In genomic region chr2:174591740-174592139, GRCh38 we compare ENCODE assay signal across 12 cellular contexts. TPM values are rescaled to one million over a fixed set of nuclear protein-coding genes. Genes with fewer than 3 reads are reported as not detected.
DNase-seq lines count a peak whose midpoint lies in the region; ATAC-seq and TF ChIP-seq lines count a peak whose summit lies in the region.
"Had no signal": no experiment of that assay in that cellular context is flagged by ENCODE, and none has a peak within 500 bp of the region (broad histone marks: within the 10 kb centered on the region; RNA-seq: fewer than 3 reads in every experiment).

No MANE protein-coding gene starts in this region.

- H3K36me3 ChIP-seq in heart right ventricle (peaks cover 0 to 29% (median 0%) of the 10 kb centered on the region in 9 donors), aorta (ENCODE audit: control insufficient read depth in 1 of 2, insufficient read depth in 2 of 2, low read length in 1 of 2) (no peaks in the 10 kb centered on the region), trophoblast cell (ENCODE audit: control insufficient read depth in 1 of 2, insufficient read depth in 2 of 2, low read length in 2 of 2) (peaks cover 4% of the 10 kb centered on the region in 2 experiments)

- no peak overlapping the region for H2AK5ac ChIP-seq in trophoblast cell (ENCODE audit: low read length)

- H3K79me1 ChIP-seq in trophoblast cell (ENCODE audit: low read length): peaks cover 10% of the 10 kb centered on the region

- no peak overlapping the region for H2BK12ac ChIP-seq in trophoblast cell (ENCODE audit: low read length)

- no peak overlapping the region for H3K14ac ChIP-seq in trophoblast cell (ENCODE audit: low read length)

- peak overlapping the region; percentile 93 for H3K27ac Mint-ChIP-seq in T-helper 17 cell
- H3K27ac Mint-ChIP-seq in immature natural killer cell: peak overlapping the region; percentile 91 to 99 (median 98)
- H3K27ac Mint-ChIP-seq: endodermal cell had no signal

- no peak overlapping the region for H2BK120ac ChIP-seq in trophoblast cell (ENCODE audit: insufficient read depth, low read length, poor library complexity)

- H3K4ac ChIP-seq in trophoblast cell (ENCODE audit: low read depth, low read length): no peak overlapping the region

- peaks cover 1% of the 10 kb centered on the region for H3K79me2 ChIP-seq in trophoblast cell (ENCODE audit: control insufficient read depth, insufficient read depth, low read length, poor library complexity)

- H3K9ac ChIP-seq in trophoblast cell (ENCODE audit: low read length): no peak overlapping the region

- H3K9me3 Mint-ChIP-seq in immature natural killer cell: no peaks in the 10 kb centered on the region
- H3K9me3 Mint-ChIP-seq: endodermal cell had no signal

- intact Hi-C loops in right cardiac atrium (cut with DNase I) (no loop called here), heart right ventricle (cut with DNase I) (loop anchor here in 1 of 10 donors (10.0 kb wide), 1 partner anchor 107 kb away; the partner anchor contains the start of gene GPR155), aorta (cut with DNase I) (loop anchor here in 1 of 2 donors (10.0 kb wide), 1 partner anchor 107 kb away; the partner anchor contains the start of gene GPR155)

- H4K12ac ChIP-seq in trophoblast cell (ENCODE audit: low read depth, low read length): no peak overlapping the region

- H3K27me3 Mint-ChIP-seq in T-helper 17 cell: no peaks in the 10 kb centered on the region
- H3K27me3 Mint-ChIP-seq in immature natural killer cell (ENCODE audit: low read depth in 3 of 3): peaks cover 8 to 37% (median 35%) of the 10 kb centered on the region in 3 donors

- WGBS in right cardiac atrium: 80% methylated on average over 5 of the region's 5 CpGs
- 86 to 92% methylated on average over 5 of the region's 5 CpGs for WGBS in heart right ventricle, 2 donors
- 26 to 35% methylated on average over 5 of the region's 5 CpGs for WGBS in aorta, 2 donors
- no CpG with 5 or more reads among the region's 5 CpGs for WGBS in trophoblast cell (ENCODE audit: extremely low coverage, insufficient coverage, insufficient read length)

- H3K23ac ChIP-seq in trophoblast cell (ENCODE audit: low read length): no peak overlapping the region

- H2BK5ac ChIP-seq in trophoblast cell (ENCODE audit: low read depth, low read length, poor library complexity): no peak overlapping the region

- H4K91ac ChIP-seq in trophoblast cell (ENCODE audit: low read depth, low read length): no peak overlapping the region

- H3K4me1 Mint-ChIP-seq in T-helper 17 cell (peaks cover 61% of the 10 kb centered on the region), immature natural killer cell (peaks cover 76 to 87% of the 10 kb centered on the region in 2 donors)

- no peak overlapping the region for H3K4me3 ChIP-seq in right cardiac atrium (ENCODE audit: low read length)
- peak overlapping the region in 1 of 10 donors; percentile 1 for H3K4me3 ChIP-seq in heart right ventricle
- H3K4me3 ChIP-seq in aorta (ENCODE audit: low read length in 2 of 2): no peak overlapping the region
- H3K4me3 ChIP-seq in trophoblast cell (ENCODE audit: low read depth, low read length): no peak overlapping the region

- H3K4me3 Mint-ChIP-seq in T-helper 17 cell (peak overlapping the region; percentile 83), immature natural killer cell (peak overlapping the region; percentile 77 to 90 (median 87))
- H3K4me3 Mint-ChIP-seq: endodermal cell had no signal

- H3K9me3 ChIP-seq in right cardiac atrium (ENCODE audit: control insufficient read depth, low read length) (no peaks in the 10 kb centered on the region), heart right ventricle (no peaks in the 10 kb centered on the region), T-helper 17 cell (ENCODE audit: control insufficient read depth, low read length, poor library complexity, severe bottlenecking) (no peaks in the 10 kb centered on the region), aorta (ENCODE audit: control insufficient read depth, low read length) (no peaks in the 10 kb centered on the region), trophoblast cell (ENCODE audit: insufficient read depth, low read depth, low read length) (no peaks in the 10 kb centered on the region)

- no peak overlapping the region for H4K8ac ChIP-seq in trophoblast cell (ENCODE audit: low read depth, low read length)

- no peak for ATAC-seq in right cardiac atrium
- ATAC-seq in heart right ventricle: no peak
- no peak for ATAC-seq in T-helper 17 cell
- no peak for ATAC-seq in aorta (ENCODE audit: low FRiP score)
- ATAC-seq in HG03025 (IDR thresholded peaks at IDR 0.05; ENCODE audit: low FRiP score, unreplicated experiment): no peak
- ATAC-seq in GM21717 (IDR thresholded peaks at IDR 0.05; ENCODE audit: unreplicated experiment): no peak

- no peak overlapping the region for H2AFZ ChIP-seq in trophoblast cell (ENCODE audit: insufficient read depth, low read length, poor library complexity)

- DNase-seq in right cardiac atrium (no peak), heart right ventricle (no peak), T-helper 17 cell (no peak), immature natural killer cell (peak in 1 of 3 donors; percentile 43), aorta (no peak), trophoblast cell (no peak)
- DNase-seq: activated CD4-positive, alpha-beta T cell treated with anti-CD3 and anti-CD28 coated beads, Interleukin-2, amount 50 U/mL, for 4 hours; endodermal cell; SW 1271 had no signal

- H3K18ac ChIP-seq in trophoblast cell (ENCODE audit: low read length): no peak overlapping the region

- peak overlapping the region; percentile 43 for H3K27ac ChIP-seq in right cardiac atrium (ENCODE audit: low read length)
- peak overlapping the region in 1 of 10 donors; percentile 98 for H3K27ac ChIP-seq in heart right ventricle
- H3K27ac ChIP-seq in aorta (ENCODE audit: low read depth in 1 of 2, low read length in 2 of 2): peak overlapping the region; percentile 49 to 89
- no peak overlapping the region for H3K27ac ChIP-seq in trophoblast cell (ENCODE audit: low read depth, low read length)

- no peak for TF ChIP-seq CTCF in heart right ventricle (IDR thresholded peaks at IDR 0.05)

- H3K4me1 ChIP-seq in right cardiac atrium (ENCODE audit: control insufficient read depth, insufficient read depth, low read length) (peaks cover 7% of the 10 kb centered on the region), heart right ventricle (peaks cover 0 to 97% (median 40%) of the 10 kb centered on the region in 9 donors), aorta (ENCODE audit: control insufficient read depth in 1 of 2, insufficient read depth in 2 of 2, low read length in 2 of 2) (peaks cover 7 to 16% of the 10 kb centered on the region in 2 donors), trophoblast cell (ENCODE audit: control insufficient read depth in 1 of 2, insufficient read depth in 2 of 2, low read length in 2 of 2) (peaks cover 5 to 32% of the 10 kb centered on the region in 2 experiments)

- peaks cover 11% of the 10 kb centered on the region for H3K36me3 Mint-ChIP-seq in T-helper 17 cell (ENCODE audit: low read depth)
- peaks cover 11 to 37% (median 31%) of the 10 kb centered on the region in 3 donors for H3K36me3 Mint-ChIP-seq in immature natural killer cell

- H3K4me2 ChIP-seq in trophoblast cell (ENCODE audit: low read length): no peak overlapping the region

- H3K27me3 ChIP-seq in right cardiac atrium (ENCODE audit: control insufficient read depth, insufficient read depth) (no peaks in the 10 kb centered on the region), heart right ventricle (no peaks in the 10 kb centered on the region), aorta (ENCODE audit: control insufficient read depth in 1 of 2, insufficient read depth in 2 of 2, low read length in 1 of 2) (no peaks in the 10 kb centered on the region), trophoblast cell (ENCODE audit: insufficient read depth, low read length) (no peaks in the 10 kb centered on the region)

RNA-seq across cellular contexts. Expression of gene WIPF1, which starts 5.9 kb away (rescaled TPM):
- total RNA-seq in right cardiac atrium: 10 to 100 TPM; 20.3 to 30.0 (median 27.7) TPM
- polyA plus RNA-seq in right cardiac atrium: 12.2 TPM
- 10 to 100 TPM; 12.4 to 48.1 (median 15.6) TPM for total RNA-seq in heart right ventricle
- 10 to 100 TPM in 1 of 2 donors, 1 to 10 TPM in 1; 9.1 to 16.6 TPM for polyA plus RNA-seq in heart right ventricle
- total RNA-seq in T-helper 17 cell: 100 to 1,000 TPM; 368 to 424 TPM
- 100 to 1,000 TPM in 2 of 3 donors, 10 to 100 TPM in 1; 93.7 to 252 (median 131) TPM for polyA plus RNA-seq in immature natural killer cell
- 100 to 1,000 TPM; 107 to 118 TPM for total RNA-seq in aorta
- polyA plus RNA-seq in aorta: 10 to 100 TPM; 40.9 to 51.7 TPM
- 113 and 120 TPM in 2 replicates for polyA plus RNA-seq in trophoblast cell (2013)
- total RNA-seq: G401 had no signal
